Comparison of ENCODE assay signal across 17 cellular contexts in genomic region chr3:158127250-158128219, GRCh38. TPM values are rescaled to one million over a fixed set of nuclear protein-coding genes. Genes with fewer than 3 reads are reported as not detected.
DNase-seq lines count a peak whose midpoint lies in the region; ATAC-seq, FAIRE-seq and TF ChIP-seq lines count a peak whose summit lies in the region.
"Had no signal": no experiment of that assay in that cellular context is flagged by ENCODE, and none has a peak within 500 bp of the region (broad histone marks: within the 10 kb centered on the region; RNA-seq: fewer than 3 reads in every experiment).

No MANE protein-coding gene starts in this region.

- peaks cover 68% of the 10 kb centered on the region for H3K36me3 ChIP-seq in ACC112 (ENCODE audit: insufficient read depth, low read length)
- H3K36me3 ChIP-seq in H1 (ENCODE audit: control insufficient read depth in 2 of 4, insufficient read depth in 4 of 4, low read length in 3 of 4) = no peaks in the 10 kb centered on the region; a peak in 2 of 8 replicates
- H3K36me3 ChIP-seq: ovary had no signal

- H3K9ac ChIP-seq in H1 (replicated peaks in 1 of 4; ENCODE audit: extremely low read depth in 1 of 4, low read depth in 3 of 4, low read length in 3 of 4) = no peak overlapping the region
- H3K9ac ChIP-seq: BLaER1 treated with 17β-estradiol and CSF1 and Interleukin-3, amounts not matched to agents 10 nM and 100 nM had no signal

- H3K27ac ChIP-seq in ACC112 (ENCODE audit: low read depth, low read length) = peak overlapping the region; percentile 58
- H3K27ac ChIP-seq in H1 (ENCODE audit: low read depth, low read length) = no peak overlapping the region
- H3K27ac ChIP-seq: BLaER1 treated with 17β-estradiol and CSF1 and Interleukin-3, amounts not matched to agents 10 nM and 100 nM; lower lobe of right lung; ovary had no signal

- no peak for FAIRE-seq in H1 (lab: Jason Lieb, UNC)
- no peak for FAIRE-seq in GM12891 (lab: Jason Lieb, UNC)

- no peak overlapping the region for H2BK20ac ChIP-seq in H1 (ENCODE audit: low read length)

- no peaks in the 10 kb centered on the region for H4K20me1 ChIP-seq in H1 (replicated peaks in 1 of 2; ENCODE audit: control insufficient read depth in 1 of 2, insufficient read depth in 2 of 2, low read length in 2 of 2)

- ATAC-seq in GM18499 (IDR thresholded peaks at IDR 0.05; ENCODE audit: insufficient read depth, unreplicated experiment) (peak; percentile 58), HG02852 (IDR thresholded peaks at IDR 0.05; ENCODE audit: unreplicated experiment) (no peak)
- ATAC-seq: lower lobe of right lung had no signal

- no peak overlapping the region for H2BK12ac ChIP-seq in H1 (ENCODE audit: low read depth, low read length)

- DNase-seq in NCI-H2196 treated with DMSO at 0.1 percent for 48 hours (lab: John Stamatoyannopoulos, UW; ENCODE audit: unreplicated experiment) (peak; percentile 52), H1 (ENCODE audit: low read depth in 1 of 2, low spot score in 2 of 2) (no peak), HT-29 (ENCODE audit: low spot score) (no peak), GM12891 (ENCODE audit: insufficient read length, low spot score) (no peak), occipital lobe (lab: John Stamatoyannopoulos, UW) (no peak)
- DNase-seq: activated naive CD8-positive, alpha-beta T cell treated with anti-CD3 and anti-CD28 coated beads, Interleukin-2, amount 10 ng/mL, durations not matched to agents 7 days and 5 days; lower lobe of right lung; ovary; stimulated activated CD4-positive, alpha-beta T cell treated with anti-CD3 and anti-CD28 coated beads, Interleukin-2, amount 100 ng/mL, for 24 hours; stimulated activated naive CD4-positive, alpha-beta T cell treated with Interleukin-2 at 50 U/mL for 16 hours; T-helper 2 cell had no signal

- no peak overlapping the region for H3K4ac ChIP-seq in H1 (replicated peaks; ENCODE audit: insufficient read length, low read depth, low read length)

- no peak overlapping the region for H2BK15ac ChIP-seq in H1 (ENCODE audit: low read length)

- H3K27me3 ChIP-seq in ACC112 (ENCODE audit: insufficient read depth, low read length) (no peaks in the 10 kb centered on the region), H1 (replicated peaks in 1 of 4; ENCODE audit: control insufficient read depth in 3 of 4, extremely low read depth in 1 of 4, insufficient read depth in 3 of 4, low read length in 3 of 4) (no peaks in the 10 kb centered on the region)
- H3K27me3 ChIP-seq: BLaER1 treated with 17β-estradiol and CSF1 and Interleukin-3, amounts not matched to agents 10 nM and 100 nM; ovary had no signal

- POLR2A ChIA-PET in H1 (lab: Charles Lee; ENCODE audit: partially characterized antibody) = interaction anchor here (1.6 kb wide), 1 partner anchor 18 kb away, joined by 4 read pairs; the partner anchor contains the start of gene RSRC1

- no peak overlapping the region for H4K91ac ChIP-seq in H1 (replicated peaks; ENCODE audit: insufficient read length, low read length)

- CTCF ChIA-PET in H1 (lab: Charles Lee; ENCODE audit: partially characterized antibody) = interaction anchor here (1.3 kb wide), 2 partner anchors 10 to 307 kb away, joined by 4 read pairs; no protein-coding TSS in a partner anchor

- TF ChIP-seq CTCF in H1 (IDR thresholded peaks at IDR 0.05; ENCODE audit: control extremely low read depth in 1 of 3, insufficient read depth in 1 of 3, low read depth in 1 of 3, low read length in 3 of 3) = no peak

- H4K5ac ChIP-seq in H1 (ENCODE audit: insufficient read length, low read depth, low read length) = no peak overlapping the region

- H2AK5ac ChIP-seq in H1 (ENCODE audit: low read depth, low read length) = no peak overlapping the region

- H3K79me1 ChIP-seq in H1 (ENCODE audit: low read depth, low read length) = no peaks in the 10 kb centered on the region; the same call in 1 of the 2 replicates

- no peak overlapping the region for H3K14ac ChIP-seq in H1 (ENCODE audit: insufficient read length)

- no peak for TF ChIP-seq EP300 in H1 (IDR thresholded peaks at IDR 0.05; ENCODE audit: borderline replicate concordance in 1 of 2, low read depth in 2 of 2, low read length in 2 of 2)

- H4K8ac ChIP-seq in H1 (ENCODE audit: extremely low read depth, insufficient read depth, low read length) = no peak overlapping the region

- no peak overlapping the region for H2AFZ ChIP-seq in ACC112 (ENCODE audit: low read length, unreplicated experiment)
- H2AFZ ChIP-seq in H1 (ENCODE audit: low read length) = no peak overlapping the region

- H3K18ac ChIP-seq in H1 (ENCODE audit: extremely low read depth, low read length) = no peak overlapping the region

- no peak overlapping the region for H2BK5ac ChIP-seq in H1 (ENCODE audit: low read depth, low read length)

- WGBS in H1 (ENCODE audit: extremely low coverage in 1 of 2, insufficient coverage in 1 of 2, insufficient read length in 1 of 2, insufficient replicate concordance in 2 of 2, low coverage in 1 of 2, low lambda C conversion rate in 2 of 2, missing lambda C conversion rate in 1 of 2), 2 experiments = 82% methylated on average over 3 of the region's 3 CpGs; no CpG with 5 or more reads in 1 of the 2 experiments

- no peaks in the 10 kb centered on the region for H3K9me3 ChIP-seq in H1 (ENCODE audit: insufficient read depth in 2 of 2, low read depth in 1 of 2, low read length in 1 of 2)
- H3K9me3 ChIP-seq: HAP-1 had no signal

- no peak for TF ChIP-seq RAD21 in H1 (IDR thresholded peaks at IDR 0.05 in 1 of 2, conservative IDR thresholded peaks at IDR 0.05 in 1 of 2; ENCODE audit: low read depth in 2 of 2, low read length in 2 of 2)

- H3K4me2 ChIP-seq in H1 (ENCODE audit: insufficient read depth in 1 of 2, low read depth in 2 of 2, low read length in 2 of 2) = no peak overlapping the region
- H3K4me2 ChIP-seq: BLaER1 treated with 17β-estradiol and CSF1 and Interleukin-3, amounts not matched to agents 10 nM and 100 nM had no signal

- H3K4me1 ChIP-seq in ACC112 (ENCODE audit: control insufficient read depth, insufficient read depth, low read length, unreplicated experiment) (peaks cover 8% of the 10 kb centered on the region), H1 (replicated peaks in 1 of 4; ENCODE audit: control insufficient read depth in 3 of 4, insufficient read depth in 4 of 4, low read length in 3 of 4) (peaks cover 0 to 4% (median 0%) of the 10 kb centered on the region in 4 experiments; a peak in 1 of 7 replicates)
- H3K4me1 ChIP-seq: BLaER1 treated with 17β-estradiol and CSF1 and Interleukin-3, amounts not matched to agents 10 nM and 100 nM; lower lobe of right lung had no signal

- H3K4me3 ChIP-seq in ACC112 (ENCODE audit: low read depth, low read length) (no peak overlapping the region), H1 (ENCODE audit: extremely low read depth in 1 of 4, insufficient read depth in 2 of 4, low read depth in 3 of 4, low read length in 4 of 4) (no peak overlapping the region)
- H3K4me3 ChIP-seq: BLaER1 treated with 17β-estradiol and CSF1 and Interleukin-3, amounts not matched to agents 10 nM and 100 nM; HAP-1; lower lobe of right lung; ovary had no signal

- H3K56ac ChIP-seq in H1 (replicated peaks; ENCODE audit: insufficient read length, low read depth, low read length) = no peak overlapping the region

- TF ChIP-seq POLR2A in H1 (IDR thresholded peaks at IDR 0.05; ENCODE audit: control extremely low read depth in 1 of 2, low read depth in 2 of 2, low read length in 2 of 2) = no peak
- TF ChIP-seq POLR2A in GM12891 (IDR thresholded peaks at IDR 0.05; ENCODE audit: low read depth, low read length) = no peak

- H3K79me2 ChIP-seq in ACC112 (ENCODE audit: control insufficient read depth, insufficient read depth, low read length, unreplicated experiment) (peaks cover 33% of the 10 kb centered on the region), H1 (ENCODE audit: control insufficient read depth in 1 of 2, insufficient read depth in 2 of 2, low read length in 2 of 2) (no peaks in the 10 kb centered on the region)

- H3K23ac ChIP-seq in H1 (ENCODE audit: insufficient read length) = no peak overlapping the region

- H2BK120ac ChIP-seq in H1 (replicated peaks; ENCODE audit: low read depth, low read length) = no peak overlapping the region

- H3K23me2 ChIP-seq in H1 (ENCODE audit: low read depth, low read length) = no peaks in the 10 kb centered on the region

TF ChIP-seq in H1, 55 proteins besides CTCF, POLR2A, EP300 and RAD21 (continues in another document):
- TF ChIP-seq SUZ12 (IDR thresholded peaks at IDR 0.05; ENCODE audit: low read length) (no peak), MAFK (IDR thresholded peaks at IDR 0.05; ENCODE audit: low read depth, low read length) (peak; percentile 57; the same call in 1 of the 2 replicates)

TF ChIP-seq in GM12891, 5 proteins besides CTCF, POLR2A, EP300 and RAD21 (continues in another document):
- TF ChIP-seq SPI1 (IDR thresholded peaks at IDR 0.05; ENCODE audit: low read depth, low read length) (no peak), PAX5 (IDR thresholded peaks at IDR 0.05; ENCODE audit: insufficient read depth, low read length, severe bottlenecking) (no peak), POU2F2 (IDR thresholded peaks at IDR 0.05; ENCODE audit: low read depth, low read length) (no peak), POLR2AphosphoS5 (IDR thresholded peaks at IDR 0.05; ENCODE audit: low read depth, low read length) (no peak)

RNA-seq across cellular contexts. Expression of gene RSRC1, which starts 17.6 kb away (rescaled TPM):
- 27.9 and 29.5 TPM in 2 replicates for total RNA-seq in H1 (2021; fragmentation: NEBNext Ultra II Directional; extraction: Animal tissue kit (Norgen Biotek cat#: 25700))
- polyA plus RNA-seq in H1 (2011; rRNA removed) = 1.6 and 2.0 TPM in 2 replicates
- polyA plus RNA-seq in H1 (2011; cell fraction: cytosol; rRNA removed) = 5.4 TPM
- polyA plus RNA-seq in H1 (2011; cell fraction: nucleus; rRNA removed) = 4.0 TPM
- 18.4 to 20.9 TPM (median 19.2 TPM) in 4 replicates for polyA plus RNA-seq in H1 (2012, experiment 1 of 2)
- 1.1 TPM for polyA plus RNA-seq in H1 (2012, experiment 2 of 2)
- 23.7 TPM for polyA plus RNA-seq in H1 (2013, experiment 1 of 2)
- polyA plus RNA-seq in H1 (2013, experiment 2 of 2) = 22.1 TPM
- 8.3 and 15.4 TPM in 2 replicates for polyA minus RNA-seq in H1 (2011; rRNA and poly(A)+ RNA removed)
- 10.4 TPM for polyA minus RNA-seq in H1 (2011; cell fraction: cytosol; rRNA and poly(A)+ RNA removed)
- 28.0 TPM for polyA minus RNA-seq in H1 (2011; cell fraction: nucleus; rRNA and poly(A)+ RNA removed)
- total RNA-seq in HT-29 (2014; rRNA removed; shearing (Covaris generic)) = 17.4 and 17.8 TPM in 2 replicates
- 18.0 TPM for polyA plus RNA-seq in GM12891 (2012; ENCODE audit: low read depth, missing spikeins)
- total RNA-seq in occipital lobe = 47.6 TPM

RNA-seq across cellular contexts. Expression of gene SHOX2, which starts 21.3 kb away (rescaled TPM):
- total RNA-seq in H1 (2021; fragmentation: NEBNext Ultra II Directional; extraction: Animal tissue kit (Norgen Biotek cat#: 25700)) = 0.11 and 0.29 TPM in 2 replicates
- polyA plus RNA-seq in H1 (2011; rRNA removed) = 0.03 TPM in 2 replicates
- 0.04 TPM for polyA plus RNA-seq in H1 (2011; cell fraction: cytosol; rRNA removed)
- polyA plus RNA-seq in H1 (2011; cell fraction: nucleus; rRNA removed) = 0.10 TPM
- polyA plus RNA-seq in H1 (2012, experiment 1 of 2) = 0.04 to 0.12 TPM (median 0.08 TPM) in 3 of 4 replicates, not detected in the other
- not detected for polyA plus RNA-seq in H1 (2012, experiment 2 of 2)
- polyA plus RNA-seq in H1 (2013, experiment 1 of 2) = 0.18 TPM
- 0.06 TPM for polyA plus RNA-seq in H1 (2013, experiment 2 of 2)
- polyA minus RNA-seq in H1 (2011; rRNA and poly(A)+ RNA removed) = 0.10 TPM in 1 of 2 replicates, not detected in the other
- polyA minus RNA-seq in H1 (2011; cell fraction: cytosol; rRNA and poly(A)+ RNA removed) = not detected
- not detected for polyA minus RNA-seq in H1 (2011; cell fraction: nucleus; rRNA and poly(A)+ RNA removed)
- total RNA-seq in HT-29 (2014; rRNA removed; shearing (Covaris generic)) = not detected in 2 replicates
- not detected for polyA plus RNA-seq in GM12891 (2012; ENCODE audit: low read depth, missing spikeins)
- total RNA-seq in occipital lobe = not detected
- total RNA-seq: activated CD8-positive, alpha-beta memory T cell treated with anti-CD3 and anti-CD28 coated beads for 36 hours; activated naive CD8-positive, alpha-beta T cell treated with anti-CD3 and anti-CD28 coated beads, Interleukin-2, amount 10 ng/mL, durations not matched to agents 7 days and 5 days had no signal
